Comparison of ENCODE assay signal across 35 cellular contexts in genomic region chr2:82491591-82491990, GRCh38.
"Had no signal": no experiment of that assay in that cellular context is flagged by ENCODE, and none has a peak within 500 bp of the region (broad histone marks: within the 10 kb centered on the region; RNA-seq: fewer than 3 reads in every experiment).

No MANE protein-coding gene starts in this region.

- H2AFZ ChIP-seq: PC-9 had no signal

- H3K27ac ChIP-seq: KMS-11, PC-9, RWPE1, SJCRH30, SK-N-MC had no signal

- H3K4me1 ChIP-seq: SJCRH30 had no signal

- H3K4me3 ChIP-seq: PC-9, SJCRH30, SK-N-MC had no signal

- H3K4me2 ChIP-seq: KMS-11, PC-9 had no signal

- ATAC-seq: Panc1, Right ventricle myocardium inferior, SK-N-SH treated with all-trans-retinoic acid at 6 μM for 48 hours, T-cell had no signal

- H3K9me3 ChIP-seq: SJCRH30 had no signal

- H3K9ac ChIP-seq: KMS-11 had no signal

- DNase-seq: Karpas-422, KBM-7, MM.1S, NCI-H1048, NCI-H1092 treated with DMSO at 0.1 percent for 48 hours, NCI-H1105 treated with DMSO at 0.1 percent for 48 hours, NCI-H1417, NCI-H1436, NCI-H146, NCI-H1694, NCI-H187, NCI-H1930, NCI-H2029 treated with DMSO at 0.1 percent for 48 hours, NCI-H2081 treated with DMSO at 0.1 percent for 48 hours, NCI-H2107, NCI-H2171, NCI-H226, NCI-H446 treated with DMSO at 0.1 percent for 48 hours, NCI-H510A, NCI-H524, NCI-H526, NCI-H69, NCI-H748 treated with DMSO at 0.1 percent for 48 hours, NCI-H82, PC-9, SHP77, SIG-M5, SJCRH30, T-cell had no signal

- H3K36me3 ChIP-seq: SJCRH30 had no signal

- H3K27me3 ChIP-seq: SJCRH30 had no signal
